Comparison of ENCODE assay signal across 1 cellular context in the genomic region with DNA sequence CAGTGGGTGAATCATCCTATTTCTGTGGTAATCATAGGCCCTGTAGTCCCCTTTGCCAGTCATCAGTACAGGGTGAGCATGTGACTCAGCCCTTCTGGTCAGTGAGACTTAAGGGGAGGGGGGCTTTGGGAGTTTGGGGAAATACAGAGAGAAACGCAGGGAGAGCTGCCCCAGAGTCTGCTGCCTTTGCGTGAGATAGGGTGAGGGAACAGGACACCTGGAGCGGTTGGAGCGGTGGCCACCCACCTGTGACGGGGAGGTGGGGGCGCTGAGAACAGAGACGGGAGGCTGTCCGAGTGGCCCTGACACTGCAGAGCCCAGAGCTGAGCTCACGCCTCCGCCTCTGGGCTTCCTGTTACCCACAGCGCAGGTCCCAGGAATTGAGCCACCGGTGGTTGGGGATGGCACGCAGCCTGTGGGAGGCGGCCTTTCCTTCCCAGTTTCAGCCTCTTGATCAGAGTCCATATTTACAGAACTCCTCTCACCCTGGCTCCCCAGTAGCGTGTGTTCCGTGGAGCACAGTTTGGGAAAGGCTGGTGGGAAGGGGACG.
TF ChIP-seq lines count a peak whose summit lies in the region.

No MANE protein-coding gene starts in this region.

TF ChIP-seq in HepG2, 621 proteins besides CTCF, POLR2A, EP300 and RAD21 (continued from another document and continues in another):
- TF ChIP-seq, protein P1, sequence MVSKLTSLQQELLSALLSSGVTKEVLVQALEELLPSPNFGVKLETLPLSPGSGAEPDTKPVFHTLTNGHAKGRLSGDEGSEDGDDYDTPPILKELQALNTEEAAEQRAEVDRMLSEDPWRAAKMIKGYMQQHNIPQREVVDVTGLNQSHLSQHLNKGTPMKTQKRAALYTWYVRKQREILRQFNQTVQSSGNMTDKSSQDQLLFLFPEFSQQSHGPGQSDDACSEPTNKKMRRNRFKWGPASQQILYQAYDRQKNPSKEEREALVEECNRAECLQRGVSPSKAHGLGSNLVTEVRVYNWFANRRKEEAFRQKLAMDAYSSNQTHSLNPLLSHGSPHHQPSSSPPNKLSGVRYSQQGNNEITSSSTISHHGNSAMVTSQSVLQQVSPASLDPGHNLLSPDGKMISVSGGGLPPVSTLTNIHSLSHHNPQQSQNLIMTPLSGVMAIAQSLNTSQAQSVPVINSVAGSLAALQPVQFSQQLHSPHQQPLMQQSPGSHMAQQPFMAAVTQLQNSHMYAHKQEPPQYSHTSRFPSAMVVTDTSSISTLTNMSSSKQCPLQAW (CRISPR knock-in tag; IDR thresholded peaks at IDR 0.05): no peak
- TF ChIP-seq HNF4G (IDR thresholded peaks at IDR 0.05; ENCODE audit: borderline replicate concordance, low read depth, low read length) (peak; percentile 68), HNF4G (CRISPR knock-in tag; IDR thresholded peaks at IDR 0.05; ENCODE audit: borderline replicate concordance, low read depth) (peak; percentile 61; the same call in 1 of the 2 replicates), KDM3A (CRISPR knock-in tag; IDR thresholded peaks at IDR 0.05; ENCODE audit: low read depth) (no peak), ZNF678 (CRISPR knock-in tag; IDR thresholded peaks at IDR 0.05) (no peak), ZNF180 (CRISPR knock-in tag; IDR thresholded peaks at IDR 0.05; ENCODE audit: borderline replicate concordance, low read depth) (no peak), ERF (CRISPR knock-in tag; IDR thresholded peaks at IDR 0.05) (peak; percentile 78; the same call in 1 of the 2 replicates), ZNF512B (CRISPR knock-in tag; IDR thresholded peaks at IDR 0.05; ENCODE audit: borderline replicate concordance) (no peak), SIN3A (IDR thresholded peaks at IDR 0.05; ENCODE audit: borderline replicate concordance, low read depth, low read length) (no peak), ZBTB43 (CRISPR knock-in tag; conservative IDR thresholded peaks at IDR 0.05) (no peak), ZNF207 (IDR thresholded peaks at IDR 0.05; ENCODE audit: borderline replicate concordance) (no peak), ZNF577 (CRISPR knock-in tag; IDR thresholded peaks at IDR 0.05; ENCODE audit: borderline replicate concordance, low read depth) (no peak), HNRNPL (IDR thresholded peaks at IDR 0.05; ENCODE audit: low read depth, low read length) (0 out of 2 replicates have a peak, but pooled peaks have one; percentile 56), ZNF556 (CRISPR knock-in tag; IDR thresholded peaks at IDR 0.05; ENCODE audit: borderline replicate concordance) (no peak), RXRA (CRISPR knock-in tag; IDR thresholded peaks at IDR 0.05) (peak; percentile 41; the same call in 1 of the 2 replicates), ZMYM4 (CRISPR knock-in tag; IDR thresholded peaks at IDR 0.05) (peak; percentile 85), ZNF570 (CRISPR knock-in tag; IDR thresholded peaks at IDR 0.05; ENCODE audit: borderline replicate concordance) (no peak), MLLT10 (CRISPR knock-in tag; IDR thresholded peaks at IDR 0.05) (no peak), ZIK1 (CRISPR knock-in tag; IDR thresholded peaks at IDR 0.05; ENCODE audit: borderline replicate concordance, low read depth) (no peak), IRF1 (CRISPR knock-in tag; IDR thresholded peaks at IDR 0.05; ENCODE audit: low read depth) (no peak), ZNF501 (CRISPR knock-in tag; IDR thresholded peaks at IDR 0.05) (no peak), ZBTB14 (CRISPR knock-in tag; IDR thresholded peaks at IDR 0.05) (no peak), SP1 (IDR thresholded peaks at IDR 0.05) (no peak), SP1 (CRISPR knock-in tag; IDR thresholded peaks at IDR 0.05) (0 out of 2 replicates have a peak, but pooled peaks have one; percentile 18), ZFP41 (CRISPR knock-in tag; IDR thresholded peaks at IDR 0.05; ENCODE audit: borderline replicate concordance) (no peak), ZNF33A (CRISPR knock-in tag; IDR thresholded peaks at IDR 0.05; ENCODE audit: borderline replicate concordance) (no peak), RBM22 (optimal IDR thresholded peaks at IDR 0.05; ENCODE audit: low read length) (no peak), IKZF4 (CRISPR knock-in tag; IDR thresholded peaks at IDR 0.05; ENCODE audit: borderline replicate concordance, low read depth, not compliant biosample characterization) (no peak), JUN (CRISPR knock-in tag; IDR thresholded peaks at IDR 0.05) (no peak), ONECUT2 (CRISPR knock-in tag; IDR thresholded peaks at IDR 0.05) (no peak), HMGXB3 (CRISPR knock-in tag; IDR thresholded peaks at IDR 0.05; ENCODE audit: borderline replicate concordance) (no peak), TCF7 (IDR thresholded peaks at IDR 0.05; ENCODE audit: low read depth) (no peak), ZNF629 (CRISPR knock-in tag; conservative IDR thresholded peaks at IDR 0.05) (no peak), ELF1 (CRISPR knock-in tag; IDR thresholded peaks at IDR 0.05) (peak; percentile 33; the same call in 1 of the 2 replicates), ZNF136 (CRISPR knock-in tag; IDR thresholded peaks at IDR 0.05; ENCODE audit: low read depth) (no peak), KDM2A (CRISPR knock-in tag; IDR thresholded peaks at IDR 0.05; ENCODE audit: borderline replicate concordance, low read depth) (peak; percentile 38; the same call in 1 of the 2 replicates)
- TF ChIP-seq, protein P2, sequence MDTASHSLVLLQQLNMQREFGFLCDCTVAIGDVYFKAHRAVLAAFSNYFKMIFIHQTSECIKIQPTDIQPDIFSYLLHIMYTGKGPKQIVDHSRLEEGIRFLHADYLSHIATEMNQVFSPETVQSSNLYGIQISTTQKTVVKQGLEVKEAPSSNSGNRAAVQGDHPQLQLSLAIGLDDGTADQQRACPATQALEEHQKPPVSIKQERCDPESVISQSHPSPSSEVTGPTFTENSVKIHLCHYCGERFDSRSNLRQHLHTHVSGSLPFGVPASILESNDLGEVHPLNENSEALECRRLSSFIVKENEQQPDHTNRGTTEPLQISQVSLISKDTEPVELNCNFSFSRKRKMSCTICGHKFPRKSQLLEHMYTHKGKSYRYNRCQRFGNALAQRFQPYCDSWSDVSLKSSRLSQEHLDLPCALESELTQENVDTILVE (CRISPR knock-in tag; IDR thresholded peaks at IDR 0.05): no peak
- TF ChIP-seq, protein P3, sequence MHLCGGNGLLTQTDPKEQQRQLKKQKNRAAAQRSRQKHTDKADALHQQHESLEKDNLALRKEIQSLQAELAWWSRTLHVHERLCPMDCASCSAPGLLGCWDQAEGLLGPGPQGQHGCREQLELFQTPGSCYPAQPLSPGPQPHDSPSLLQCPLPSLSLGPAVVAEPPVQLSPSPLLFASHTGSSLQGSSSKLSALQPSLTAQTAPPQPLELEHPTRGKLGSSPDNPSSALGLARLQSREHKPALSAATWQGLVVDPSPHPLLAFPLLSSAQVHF (CRISPR knock-in tag; IDR thresholded peaks at IDR 0.05): no peak
- TF ChIP-seq, protein P4, sequence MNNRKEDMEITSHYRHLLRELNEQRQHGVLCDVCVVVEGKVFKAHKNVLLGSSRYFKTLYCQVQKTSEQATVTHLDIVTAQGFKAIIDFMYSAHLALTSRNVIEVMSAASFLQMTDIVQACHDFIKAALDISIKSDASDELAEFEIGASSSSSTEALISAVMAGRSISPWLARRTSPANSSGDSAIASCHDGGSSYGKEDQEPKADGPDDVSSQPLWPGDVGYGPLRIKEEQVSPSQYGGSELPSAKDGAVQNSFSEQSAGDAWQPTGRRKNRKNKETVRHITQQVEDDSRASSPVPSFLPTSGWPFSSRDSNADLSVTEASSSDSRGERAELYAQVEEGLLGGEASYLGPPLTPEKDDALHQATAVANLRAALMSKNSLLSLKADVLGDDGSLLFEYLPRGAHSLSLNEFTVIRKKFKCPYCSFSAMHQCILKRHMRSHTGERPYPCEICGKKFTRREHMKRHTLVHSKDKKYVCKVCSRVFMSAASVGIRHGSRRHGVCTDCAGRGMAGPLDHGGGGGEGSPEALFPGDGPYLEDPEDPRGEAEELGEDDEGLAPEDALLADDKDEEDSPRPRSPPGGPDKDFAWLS (CRISPR knock-in tag; IDR thresholded peaks at IDR 0.05; ENCODE audit: borderline replicate concordance): no peak
- TF ChIP-seq, protein P5, sequence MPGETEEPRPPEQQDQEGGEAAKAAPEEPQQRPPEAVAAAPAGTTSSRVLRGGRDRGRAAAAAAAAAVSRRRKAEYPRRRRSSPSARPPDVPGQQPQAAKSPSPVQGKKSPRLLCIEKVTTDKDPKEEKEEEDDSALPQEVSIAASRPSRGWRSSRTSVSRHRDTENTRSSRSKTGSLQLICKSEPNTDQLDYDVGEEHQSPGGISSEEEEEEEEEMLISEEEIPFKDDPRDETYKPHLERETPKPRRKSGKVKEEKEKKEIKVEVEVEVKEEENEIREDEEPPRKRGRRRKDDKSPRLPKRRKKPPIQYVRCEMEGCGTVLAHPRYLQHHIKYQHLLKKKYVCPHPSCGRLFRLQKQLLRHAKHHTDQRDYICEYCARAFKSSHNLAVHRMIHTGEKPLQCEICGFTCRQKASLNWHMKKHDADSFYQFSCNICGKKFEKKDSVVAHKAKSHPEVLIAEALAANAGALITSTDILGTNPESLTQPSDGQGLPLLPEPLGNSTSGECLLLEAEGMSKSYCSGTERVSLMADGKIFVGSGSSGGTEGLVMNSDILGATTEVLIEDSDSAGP (CRISPR knock-in tag; IDR thresholded peaks at IDR 0.05; ENCODE audit: borderline replicate concordance): peak; percentile 36; the same call in 1 of the 2 replicates
